In genomic region chr20:34012330-34012729, GRCh38 we compare ENCODE assay signal across 1 cellular context.
A peak's percentile ranks its signal among the peaks of the same experiment; 100 is the strongest.
TF ChIP-seq lines count a peak whose summit lies in the region.

No MANE protein-coding gene starts in this region.

TF ChIP-seq in HepG2, 621 proteins besides CTCF, POLR2A, EP300 and RAD21 (continued from another document):
- TF ChIP-seq REST (IDR thresholded peaks at IDR 0.05; ENCODE audit: borderline replicate concordance in 1 of 2, low read depth in 1 of 2, low read length in 2 of 2), result no peak
- TF ChIP-seq KAT8 (CRISPR knock-in tag; IDR thresholded peaks at IDR 0.05), result no peak
- no peak for TF ChIP-seq ZBTB42 (CRISPR knock-in tag; IDR thresholded peaks at IDR 0.05)
- TF ChIP-seq, protein P1, sequence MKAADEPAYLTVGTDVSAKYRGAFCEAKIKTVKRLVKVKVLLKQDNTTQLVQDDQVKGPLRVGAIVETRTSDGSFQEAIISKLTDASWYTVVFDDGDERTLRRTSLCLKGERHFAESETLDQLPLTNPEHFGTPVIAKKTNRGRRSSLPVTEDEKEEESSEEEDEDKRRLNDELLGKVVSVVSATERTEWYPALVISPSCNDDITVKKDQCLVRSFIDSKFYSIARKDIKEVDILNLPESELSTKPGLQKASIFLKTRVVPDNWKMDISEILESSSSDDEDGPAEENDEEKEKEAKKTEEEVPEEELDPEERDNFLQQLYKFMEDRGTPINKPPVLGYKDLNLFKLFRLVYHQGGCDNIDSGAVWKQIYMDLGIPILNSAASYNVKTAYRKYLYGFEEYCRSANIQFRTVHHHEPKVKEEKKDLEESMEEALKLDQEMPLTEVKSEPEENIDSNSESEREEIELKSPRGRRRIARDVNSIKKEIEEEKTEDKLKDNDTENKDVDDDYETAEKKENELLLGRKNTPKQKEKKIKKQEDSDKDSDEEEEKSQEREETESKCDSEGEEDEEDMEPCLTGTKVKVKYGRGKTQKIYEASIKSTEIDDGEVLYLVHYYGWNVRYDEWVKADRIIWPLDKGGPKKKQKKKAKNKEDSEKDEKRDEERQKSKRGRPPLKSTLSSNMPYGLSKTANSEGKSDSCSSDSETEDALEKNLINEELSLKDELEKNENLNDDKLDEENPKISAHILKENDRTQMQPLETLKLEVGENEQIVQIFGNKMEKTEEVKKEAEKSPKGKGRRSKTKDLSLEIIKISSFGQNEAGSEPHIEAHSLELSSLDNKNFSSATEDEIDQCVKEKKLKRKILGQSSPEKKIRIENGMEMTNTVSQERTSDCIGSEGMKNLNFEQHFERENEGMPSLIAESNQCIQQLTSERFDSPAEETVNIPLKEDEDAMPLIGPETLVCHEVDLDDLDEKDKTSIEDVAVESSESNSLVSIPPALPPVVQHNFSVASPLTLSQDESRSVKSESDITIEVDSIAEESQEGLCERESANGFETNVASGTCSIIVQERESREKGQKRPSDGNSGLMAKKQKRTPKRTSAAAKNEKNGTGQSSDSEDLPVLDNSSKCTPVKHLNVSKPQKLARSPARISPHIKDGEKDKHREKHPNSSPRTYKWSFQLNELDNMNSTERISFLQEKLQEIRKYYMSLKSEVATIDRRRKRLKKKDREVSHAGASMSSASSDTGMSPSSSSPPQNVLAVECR (CRISPR knock-in tag; IDR thresholded peaks at IDR 0.05; ENCODE audit: borderline replicate concordance), result peak; percentile 22; the same call in 1 of the 2 replicates
- TF ChIP-seq, protein P2, sequence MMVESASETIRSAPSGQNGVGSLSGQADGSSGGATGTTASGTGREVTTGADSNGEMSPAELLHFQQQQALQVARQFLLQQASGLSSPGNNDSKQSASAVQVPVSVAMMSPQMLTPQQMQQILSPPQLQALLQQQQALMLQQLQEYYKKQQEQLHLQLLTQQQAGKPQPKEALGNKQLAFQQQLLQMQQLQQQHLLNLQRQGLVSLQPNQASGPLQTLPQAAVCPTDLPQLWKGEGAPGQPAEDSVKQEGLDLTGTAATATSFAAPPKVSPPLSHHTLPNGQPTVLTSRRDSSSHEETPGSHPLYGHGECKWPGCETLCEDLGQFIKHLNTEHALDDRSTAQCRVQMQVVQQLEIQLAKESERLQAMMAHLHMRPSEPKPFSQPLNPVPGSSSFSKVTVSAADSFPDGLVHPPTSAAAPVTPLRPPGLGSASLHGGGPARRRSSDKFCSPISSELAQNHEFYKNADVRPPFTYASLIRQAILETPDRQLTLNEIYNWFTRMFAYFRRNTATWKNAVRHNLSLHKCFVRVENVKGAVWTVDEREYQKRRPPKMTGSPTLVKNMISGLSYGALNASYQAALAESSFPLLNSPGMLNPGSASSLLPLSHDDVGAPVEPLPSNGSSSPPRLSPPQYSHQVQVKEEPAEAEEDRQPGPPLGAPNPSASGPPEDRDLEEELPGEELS (CRISPR knock-in tag; IDR thresholded peaks at IDR 0.05), result no peak
